27 cellular contexts compared by ENCODE assay signal in genomic region chr3:38763569-38763968, GRCh38. TPM values are rescaled to one million over a fixed set of nuclear protein-coding genes. Genes with fewer than 3 reads are reported as not detected.
"Had no signal": no experiment of that assay in that cellular context is flagged by ENCODE, and none has a peak within 500 bp of the region (broad histone marks: within the 10 kb centered on the region; RNA-seq: fewer than 3 reads in every experiment).

No MANE protein-coding gene starts in this region.

- H3K4me1 ChIP-seq: Peyer's patch, SJCRH30 had no signal

- H3K27me3 Mint-ChIP-seq: IgD-negative memory B cell had no signal

- H3K4me2 ChIP-seq: PC-9 had no signal

- H3K4me1 Mint-ChIP-seq: IgD-negative memory B cell had no signal

- H3K27ac Mint-ChIP-seq: IgD-negative memory B cell had no signal

- DNase-seq: KBM-7, MM.1S, NCI-H1105, NCI-H1417, NCI-H146, NCI-H1694 treated with DMSO at 0.1 percent for 48 hours, NCI-H1930, NCI-H2081, NCI-H2107, NCI-H226, NCI-H446, NCI-H510A, NCI-H524 treated with DMSO at 0.1 percent for 48 hours, NCI-H69, NCI-H774, OCI-M1, PC-9, Peyer's patch, SHP77 treated with DMSO at 0.1 percent for 48 hours, SJCRH30, T-helper 1 cell had no signal

- H3K27me3 ChIP-seq: Peyer's patch, SJCRH30 had no signal

- H2AFZ ChIP-seq: PC-9 had no signal

- H3K36me3 Mint-ChIP-seq: IgD-negative memory B cell had no signal

- ATAC-seq: Right ventricle myocardium inferior, SK-N-SH treated with all-trans-retinoic acid at 6 μM for 48 hours had no signal

- H3K4me3 ChIP-seq: PC-9, Peyer's patch, SJCRH30 had no signal

- H3K9me3 ChIP-seq: Peyer's patch, SJCRH30 had no signal

- H3K36me3 ChIP-seq: Peyer's patch, SJCRH30 had no signal

- H3K4me3 Mint-ChIP-seq: IgD-negative memory B cell had no signal

- H3K27ac ChIP-seq: PC-9, Peyer's patch, SJCRH30 had no signal

RNA-seq across cellular contexts. Expression of gene SCN10A, which starts 52.4 kb away (rescaled TPM):
- total RNA-seq: HT-29, M059J, PC-9, Peyer's patch, RPMI7951, SJCRH30 had no signal
- polyA plus RNA-seq: IgD-negative memory B cell had no signal
